ENCODE assay signal across 19 cellular contexts in genomic region chr2:233988581-233988980, GRCh38.
"Had no signal": no experiment of that assay in that cellular context is flagged by ENCODE, and none has a peak within 500 bp of the region (broad histone marks: within the 10 kb centered on the region; RNA-seq: fewer than 3 reads in every experiment).

No MANE protein-coding gene starts in this region.

- H3K9me3 ChIP-seq: prostate gland, tibial nerve, uterus had no signal

- ATAC-seq: activated naive CD8-positive, alpha-beta T cell treated with anti-CD3 and anti-CD28 coated beads, Interleukin-2, amount 50 U/mL, for 24 hours; foreskin keratinocyte; right cardiac atrium had no signal

- H3K4me3 ChIP-seq: prostate gland, tibial nerve, uterus had no signal

- H3K27ac ChIP-seq: foreskin keratinocyte, prostate gland, tibial nerve, uterus had no signal

- H3K27me3 Mint-ChIP-seq: activated naive CD8-positive, alpha-beta T cell treated with anti-CD3 and anti-CD28 coated beads, Interleukin-2, amount 50 U/mL, for 24 hours had no signal

- H3K4me1 Mint-ChIP-seq: nephron progenitor cell had no signal

- DNase-seq: activated CD4-positive, alpha-beta T cell treated with anti-CD3 and anti-CD28 coated beads for 48 hours; activated naive CD4-positive, alpha-beta T cell treated with anti-CD3 and anti-CD28 coated beads for 36 hours; activated naive CD8-positive, alpha-beta T cell treated with anti-CD3 and anti-CD28 coated beads, Interleukin-2, amount 50 U/mL, for 24 hours; aorta; cortex of kidney; effector CD8-positive, alpha-beta T cell; foreskin keratinocyte; mesendoderm; nephron progenitor cell; occipital lobe; right cardiac atrium; small intestine; stimulated activated CD4-positive, alpha-beta T cell treated with anti-CD3 and anti-CD28 coated beads, Interleukin-4, amount 100 ng/mL, for 4 hours; stimulated activated CD8-positive, alpha-beta memory T cell treated with anti-CD3 and anti-CD28 coated beads, Interleukin-4, amount 100 ng/mL, for 48 hours; stimulated activated naive CD4-positive, alpha-beta T cell treated with Interleukin-2 at 50 U/mL for 16 hours; substantia nigra; uterus had no signal

- H3K36me3 ChIP-seq: prostate gland, tibial nerve, uterus had no signal

- H3K27ac Mint-ChIP-seq: activated naive CD4-positive, alpha-beta T cell treated with anti-CD3 and anti-CD28 coated beads for 36 hours; activated naive CD8-positive, alpha-beta T cell treated with anti-CD3 and anti-CD28 coated beads, Interleukin-2, amount 50 U/mL, for 24 hours; nephron progenitor cell had no signal

- H3K27me3 ChIP-seq: foreskin keratinocyte, tibial nerve, uterus had no signal

- H3K4me3 Mint-ChIP-seq: activated naive CD4-positive, alpha-beta T cell treated with anti-CD3 and anti-CD28 coated beads for 36 hours; activated naive CD8-positive, alpha-beta T cell treated with anti-CD3 and anti-CD28 coated beads, Interleukin-2, amount 50 U/mL, for 24 hours; nephron progenitor cell had no signal

- H3K4me1 ChIP-seq: foreskin keratinocyte, prostate gland, tibial nerve, uterus had no signal
